17 cellular contexts compared by ENCODE assay signal in genomic region chr6:18028332-18028731, GRCh38.
"Had no signal": no experiment of that assay in that cellular context is flagged by ENCODE, and none has a peak within 500 bp of the region (broad histone marks: within the 10 kb centered on the region; RNA-seq: fewer than 3 reads in every experiment).

No MANE protein-coding gene starts in this region.

- H3K9me3 Mint-ChIP-seq: effector memory CD8-positive, alpha-beta T cell; naive thymus-derived CD4-positive, alpha-beta T cell; nephron progenitor cell had no signal

- DNase-seq: effector memory CD8-positive, alpha-beta T cell; erythroblast; foreskin melanocyte; head of caudate nucleus; left colon; left ventricle myocardium superior; mesendoderm; naive thymus-derived CD4-positive, alpha-beta T cell; nephron progenitor cell; stimulated activated naive CD4-positive, alpha-beta T cell; thyroid gland; upper lobe of left lung; uterus had no signal

- H3K4me3 Mint-ChIP-seq: effector memory CD8-positive, alpha-beta T cell; naive thymus-derived CD4-positive, alpha-beta T cell; nephron progenitor cell had no signal

- H3K4me3 ChIP-seq: hepatocyte, lung, thyroid gland, upper lobe of left lung, uterus had no signal

- H3K4me1 ChIP-seq: thyroid gland, uterus had no signal

- H3K36me3 Mint-ChIP-seq: naive thymus-derived CD4-positive, alpha-beta T cell had no signal

- H3K9me3 ChIP-seq: neutrophil, thyroid gland, upper lobe of left lung, uterus had no signal

- H3K27me3 ChIP-seq: hepatocyte, neutrophil, thyroid gland, upper lobe of left lung, uterus had no signal

- ATAC-seq: effector memory CD8-positive, alpha-beta T cell; left colon; left ventricle myocardium superior; naive thymus-derived CD4-positive, alpha-beta T cell; sciatic nerve had no signal

- H3K27ac ChIP-seq: hepatocyte, neutrophil, thyroid gland, upper lobe of left lung, uterus had no signal

- H3K27ac Mint-ChIP-seq: effector memory CD8-positive, alpha-beta T cell; naive thymus-derived CD4-positive, alpha-beta T cell had no signal

- H3K4me1 Mint-ChIP-seq: naive thymus-derived CD4-positive, alpha-beta T cell had no signal

- H3K36me3 ChIP-seq: neutrophil, thyroid gland, upper lobe of left lung, uterus had no signal
